In the genomic region with DNA sequence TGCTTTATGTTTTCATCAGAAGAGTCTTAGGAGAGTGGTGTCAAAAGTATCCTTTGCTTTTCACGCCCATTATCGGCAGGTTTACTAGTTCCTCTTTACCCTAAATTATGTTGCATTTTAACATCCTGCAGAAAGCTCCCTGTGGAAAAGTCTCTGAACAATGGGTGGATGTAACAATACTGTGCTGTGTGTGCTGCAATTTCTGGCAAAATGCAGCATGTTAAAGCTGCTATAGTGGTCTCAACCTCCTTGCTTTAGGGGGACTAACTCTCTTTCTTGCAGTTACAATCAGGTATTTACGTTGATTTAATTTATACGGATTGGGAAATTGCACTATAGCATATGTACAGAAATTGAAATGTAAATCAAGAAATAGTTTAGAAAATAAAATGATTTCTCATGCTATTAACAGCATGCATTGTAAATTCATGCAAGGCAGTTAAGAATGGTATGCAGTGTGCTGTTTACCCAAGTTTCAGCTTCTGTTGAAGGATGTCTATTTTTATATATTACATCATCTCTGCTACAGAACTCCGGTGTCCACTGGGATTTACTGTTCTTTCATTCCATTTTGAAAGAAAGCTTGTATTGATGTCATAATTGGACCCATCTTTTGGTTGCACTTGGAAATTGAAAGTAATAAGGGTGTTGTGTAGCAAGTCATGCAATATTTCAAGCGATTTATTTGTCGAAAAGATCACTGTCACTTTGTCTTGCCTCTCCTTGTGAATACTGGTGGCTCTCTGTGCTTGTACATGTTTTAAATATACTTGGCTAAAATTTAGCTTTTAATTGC, we compare ENCODE assay signal across 8 cellular contexts.
DNase-seq lines count a peak whose midpoint lies in the region; ATAC-seq lines count a peak whose summit lies in the region.

No MANE protein-coding gene starts in this region.

- H3K4me1 ChIP-seq in Karpas-422 (ENCODE audit: low read length) = no peaks in the 10 kb centered on the region

- H3K4me3 ChIP-seq in Karpas-422 (ENCODE audit: low read length) = no peak overlapping the region

- peaks cover 7% of the 10 kb centered on the region for H3K9me3 Mint-ChIP-seq in activated CD4-positive, alpha-beta T cell treated with anti-CD3 and anti-CD28 coated beads, Interleukin-2, amount 10 ng/mL, durations not matched to agents 7 days and 5 days

- H3K27ac ChIP-seq in Karpas-422 (ENCODE audit: low read length) = no peak overlapping the region

- no peaks in the 10 kb centered on the region for H3K9me3 ChIP-seq in Karpas-422 (ENCODE audit: low read length)

- DNase-seq in SHP77 (lab: John Stamatoyannopoulos, UW) (peak; percentile 42 to 63), globus pallidus (ENCODE audit: low spot score) (peak; percentile 89), smooth muscle cell of the brain vasculature (ENCODE audit: low read depth, low spot score) (peak; percentile 59), 8988T (no peak), retina (no peak), Karpas-422 (no peak)
- no peak for DNase-seq in activated CD4-positive, alpha-beta T cell treated with anti-CD3 and anti-CD28 coated beads, Interleukin-2, amount 10 ng/mL, durations not matched to agents 7 days and 5 days

- H3K4me2 ChIP-seq in Karpas-422 (ENCODE audit: low read depth, low read length, poor library complexity, severe bottlenecking) = no peak overlapping the region

- no peak overlapping the region for H3K9ac ChIP-seq in Karpas-422 (ENCODE audit: low read length)

- peak; percentile 62 for ATAC-seq in GM21360 (IDR thresholded peaks at IDR 0.05; ENCODE audit: unreplicated experiment)

- no peak overlapping the region for H3K4me3 Mint-ChIP-seq in activated CD4-positive, alpha-beta T cell treated with anti-CD3 and anti-CD28 coated beads, Interleukin-2, amount 10 ng/mL, durations not matched to agents 7 days and 5 days

- no peaks in the 10 kb centered on the region for H3K27me3 ChIP-seq in Karpas-422 (ENCODE audit: low read length)

- no peak overlapping the region for H3K27ac Mint-ChIP-seq in activated CD4-positive, alpha-beta T cell treated with anti-CD3 and anti-CD28 coated beads, Interleukin-2, amount 10 ng/mL, durations not matched to agents 7 days and 5 days

- POLR2A ChIA-PET in activated CD4-positive, alpha-beta T cell treated with anti-CD3 and anti-CD28 coated beads, Interleukin-2, amount 10 ng/mL, durations not matched to agents 7 days and 5 days (lab: Charles Lee) = no interaction called here

- no peak overlapping the region for H2AFZ ChIP-seq in Karpas-422 (ENCODE audit: low read length)

- peaks cover 7% of the 10 kb centered on the region for H3K36me3 Mint-ChIP-seq in activated CD4-positive, alpha-beta T cell treated with anti-CD3 and anti-CD28 coated beads, Interleukin-2, amount 10 ng/mL, durations not matched to agents 7 days and 5 days (ENCODE audit: low read depth)

- H3K27me3 Mint-ChIP-seq in activated CD4-positive, alpha-beta T cell treated with anti-CD3 and anti-CD28 coated beads, Interleukin-2, amount 10 ng/mL, durations not matched to agents 7 days and 5 days = no peaks in the 10 kb centered on the region

- H3K9me2 ChIP-seq in Karpas-422 (replicated peaks; ENCODE audit: insufficient read depth, low read length) = no peaks in the 10 kb centered on the region

- CTCF ChIA-PET in activated CD4-positive, alpha-beta T cell treated with anti-CD3 and anti-CD28 coated beads, Interleukin-2, amount 10 ng/mL, durations not matched to agents 7 days and 5 days (lab: Charles Lee) = interaction anchor here (0.6 kb wide), 3 partner anchors 42 to 1004 kb away, joined by 3 to 5 read pairs (median 4); no protein-coding TSS in a partner anchor

- H3K4me1 Mint-ChIP-seq in activated CD4-positive, alpha-beta T cell treated with anti-CD3 and anti-CD28 coated beads, Interleukin-2, amount 10 ng/mL, durations not matched to agents 7 days and 5 days = peaks cover 5% of the 10 kb centered on the region

- H3K36me3 ChIP-seq in Karpas-422 (ENCODE audit: insufficient read depth, low read length) = no peaks in the 10 kb centered on the region

- H3K79me2 ChIP-seq in Karpas-422 (ENCODE audit: low read length) = no peaks in the 10 kb centered on the region

- no peaks in the 10 kb centered on the region for H4K20me1 ChIP-seq in Karpas-422 (ENCODE audit: insufficient read depth, low read depth, low read length)

Comparison
In these comparisons a context has a peak if more than half of its experiments do, and no peak if none do; other contexts are left out.
1. DNase-seq: peak in SHP77 (2 of 2), globus pallidus (single experiment) and smooth muscle cell of the brain vasculature (single experiment); none in 8988T (single experiment), activated CD4-positive, alpha-beta T cell treated with anti-CD3 and anti-CD28 coated beads, Interleukin-2, amount 10 ng/mL, durations not matched to agents 7 days and 5 days (single experiment), retina (single experiment) and Karpas-422 (single experiment).